ENCODE assay signal across 27 cellular contexts in genomic region chr3:46716461-46717441, GRCh38. TPM values are rescaled to one million over a fixed set of nuclear protein-coding genes. Genes with fewer than 3 reads are reported as not detected.
DNase-seq lines count a peak whose midpoint lies in the region; ATAC-seq and TF ChIP-seq lines count a peak whose summit lies in the region.
"Had no signal": no experiment of that assay in that cellular context is flagged by ENCODE, and none has a peak within 500 bp of the region (broad histone marks: within the 10 kb centered on the region; RNA-seq: fewer than 3 reads in every experiment).

No MANE protein-coding gene starts in this region.

- H3K9ac ChIP-seq in endodermal cell (ENCODE audit: extremely low read depth, low read length, poor library complexity, severe bottlenecking) (no peak overlapping the region), mammary epithelial cell (ENCODE audit: insufficient read depth, low read length) (no peak overlapping the region)
- H3K9ac ChIP-seq: SK-N-SH had no signal

- dilution Hi-C loops in mammary epithelial cell (cut with HindIII; ENCODE audit: low sequenced_read_pairs): no loop called here

- 90 to 93% methylated on average over 13 to 19 of the region's 19 CpGs for WGBS in endodermal cell (ENCODE audit: insufficient coverage in 1 of 2, insufficient read length in 1 of 2), 2 experiments
- WGBS in mammary epithelial cell (ENCODE audit: low coverage, missing lambda C conversion rate): 90% methylated on average over 14 of the region's 19 CpGs

- intact Hi-C loops in mammary epithelial cell (cut with micrococcal nuclease): no loop called here

- H3K27me3 ChIP-seq in H7 (ENCODE audit: control insufficient read depth, insufficient read depth, low read length) (no peaks in the 10 kb centered on the region), endodermal cell (ENCODE audit: control insufficient read depth, insufficient read depth, low read length, poor library complexity, severe bottlenecking) (no peaks in the 10 kb centered on the region), osteoblast (ENCODE audit: insufficient read depth, low read length) (peaks cover 8% of the 10 kb centered on the region), mammary epithelial cell (ENCODE audit: insufficient read depth, low read length) (no peaks in the 10 kb centered on the region), SJCRH30 (no peaks in the 10 kb centered on the region)
- H3K27me3 ChIP-seq: MG63 had no signal

- peaks cover 4% of the 10 kb centered on the region for H3K27me3 Mint-ChIP-seq in endodermal cell (ENCODE audit: insufficient read depth)

- H4K20me1 ChIP-seq in osteoblast (ENCODE audit: insufficient read depth, low read length) (no peaks in the 10 kb centered on the region), mammary epithelial cell (ENCODE audit: insufficient read depth, low read length) (peaks cover 1% of the 10 kb centered on the region)

- no peaks in the 10 kb centered on the region for H3K4me1 ChIP-seq in endodermal cell (ENCODE audit: control insufficient read depth, insufficient read depth, low read length)
- H3K4me1 ChIP-seq in osteoblast (ENCODE audit: insufficient read depth, low read length): no peaks in the 10 kb centered on the region
- H3K4me1 ChIP-seq in mammary epithelial cell (ENCODE audit: insufficient read depth, low read length): no peaks in the 10 kb centered on the region
- H3K4me1 ChIP-seq in SJCRH30: no peaks in the 10 kb centered on the region
- H3K4me1 ChIP-seq: lower lobe of right lung had no signal

- H2AFZ ChIP-seq in osteoblast (ENCODE audit: low read length) (no peak overlapping the region), mammary epithelial cell (ENCODE audit: low read depth, low read length) (no peak overlapping the region)

- TF ChIP-seq CTCF in endodermal cell (conservative IDR thresholded peaks at IDR 0.05): no peak
- TF ChIP-seq CTCF in osteoblast (IDR thresholded peaks at IDR 0.05; ENCODE audit: extremely low read depth, low read depth, low read length): no peak
- TF ChIP-seq CTCF in mammary epithelial cell (conservative IDR thresholded peaks at IDR 0.05 in 1 of 2, IDR thresholded peaks at IDR 0.05 in 1 of 2; ENCODE audit: extremely low read depth in 1 of 2, insufficient read depth in 1 of 2, low read depth in 1 of 2, low read length in 2 of 2): no peak

- H3K27ac Mint-ChIP-seq in endodermal cell: no peak overlapping the region

- H3K79me2 ChIP-seq in osteoblast (ENCODE audit: insufficient read depth, low read length) (no peaks in the 10 kb centered on the region), mammary epithelial cell (ENCODE audit: insufficient read depth, low read length) (no peaks in the 10 kb centered on the region)

- CTCF ChIA-PET in mammary epithelial cell (lab: Charles Lee; ENCODE audit: low non-redundant PET): no interaction called here

- DNase-seq in Ammon's horn (ENCODE audit: low spot score) (peak; percentile 1), H7 (peak; percentile 58), endodermal cell (peak; percentile 45), osteoblast (ENCODE audit: insufficient read length, low spot score, missing footprints) (peak; percentile 79), mammary epithelial cell (no peak), SJCRH30 (no peak), NCI-H2196 treated with DMSO at 0.1 percent for 48 hours (lab: John Stamatoyannopoulos, UW; ENCODE audit: unreplicated experiment) (no peak)
- DNase-seq: ACHN; activated naive CD4-positive, alpha-beta T cell treated with Interleukin-2 at 50 U/mL for 16 hours; central memory CD4-positive, alpha-beta T cell; immature natural killer cell; lower lobe of right lung; MG63; NCI-H1417; nucleus accumbens; RPMI8226; stimulated activated CD4-positive, alpha-beta T cell treated with anti-CD3 and anti-CD28 coated beads, Interleukin-12 subunit alpha, Interleukin-12 subunit beta, amount 100 ng/mL, for 4 hours; WERI-Rb-1 had no signal

- no peaks in the 10 kb centered on the region for H3K9me3 ChIP-seq in endodermal cell (ENCODE audit: control insufficient read depth, low read length)
- H3K9me3 ChIP-seq in osteoblast (ENCODE audit: low read depth, low read length): no peaks in the 10 kb centered on the region
- no peaks in the 10 kb centered on the region for H3K9me3 ChIP-seq in mammary epithelial cell (replicated peaks; ENCODE audit: insufficient read depth, low read length)
- no peaks in the 10 kb centered on the region; the same call in 1 of the 2 replicates for H3K9me3 ChIP-seq in SJCRH30 (replicated peaks)
- H3K9me3 ChIP-seq: lower lobe of right lung, MG63, SK-N-SH, upper lobe of left lung had no signal

- H3K4me3 Mint-ChIP-seq in endodermal cell: no peak overlapping the region
- H3K4me3 Mint-ChIP-seq: CD14-positive monocyte, immature natural killer cell had no signal

- H3K27ac ChIP-seq in endodermal cell (ENCODE audit: low read depth, low read length) (no peak overlapping the region), osteoblast (ENCODE audit: low read depth, low read length) (no peak overlapping the region), mammary epithelial cell (ENCODE audit: insufficient read depth, low read depth, low read length) (no peak overlapping the region), SJCRH30 (no peak overlapping the region)
- H3K27ac ChIP-seq: dorsolateral prefrontal cortex, epithelial cell of prostate, lower lobe of right lung, upper lobe of left lung, WERI-Rb-1 had no signal

- no peaks in the 10 kb centered on the region for H3K36me3 Mint-ChIP-seq in endodermal cell (ENCODE audit: low read depth)
- H3K36me3 Mint-ChIP-seq: CD14-positive monocyte, immature natural killer cell had no signal

- H3K4me3 ChIP-seq in H7 (ENCODE audit: insufficient read depth, low read depth, low read length) (no peak overlapping the region), endodermal cell (ENCODE audit: low read length) (no peak overlapping the region), osteoblast (ENCODE audit: insufficient read depth, low read length) (no peak overlapping the region), mammary epithelial cell (replicated peaks in 1 of 3; ENCODE audit: insufficient read depth in 1 of 3, low read depth in 2 of 3, low read length in 3 of 3) (no peak overlapping the region), SJCRH30 (no peak overlapping the region)
- H3K4me3 ChIP-seq: dorsolateral prefrontal cortex, lower lobe of right lung, MG63, upper lobe of left lung had no signal

- no peaks in the 10 kb centered on the region for H3K4me1 Mint-ChIP-seq in endodermal cell
- H3K4me1 Mint-ChIP-seq: immature natural killer cell had no signal

- BruUV-seq in mammary epithelial cell (replicated peaks; lab: Mats Ljungman, UMichigan): no TSS peak

- no peaks in the 10 kb centered on the region for H3K36me3 ChIP-seq in H7 (replicated peaks; ENCODE audit: control insufficient read depth, insufficient read depth, low read length)
- no peaks in the 10 kb centered on the region for H3K36me3 ChIP-seq in endodermal cell (ENCODE audit: control insufficient read depth, insufficient read depth, low read length)
- no peaks in the 10 kb centered on the region for H3K36me3 ChIP-seq in osteoblast (ENCODE audit: insufficient read depth, low read length)
- H3K36me3 ChIP-seq in mammary epithelial cell (ENCODE audit: insufficient read depth, low read length): no peaks in the 10 kb centered on the region
- no peaks in the 10 kb centered on the region for H3K36me3 ChIP-seq in SJCRH30
- H3K36me3 ChIP-seq: lower lobe of right lung, MG63, upper lobe of left lung, WERI-Rb-1 had no signal

- no peak for ATAC-seq in HG02852 (IDR thresholded peaks at IDR 0.05; ENCODE audit: unreplicated experiment)

- in situ Hi-C loops in mammary epithelial cell (cut with MboI; ENCODE audit: low sequenced_read_pairs in 2 of 2): loop anchor here in 1 of 2 donors (10.0 kb wide), 1 partner anchor 168 kb away; no protein-coding TSS in a partner anchor

- H3K4me2 ChIP-seq in osteoblast (ENCODE audit: insufficient read depth, low read length) (no peak overlapping the region), mammary epithelial cell (ENCODE audit: insufficient read depth, low read depth, low read length) (no peak overlapping the region)
- H3K4me2 ChIP-seq: SK-N-SH had no signal

- peaks cover 4% of the 10 kb centered on the region for H3K9me3 Mint-ChIP-seq in endodermal cell
- H3K9me3 Mint-ChIP-seq: immature natural killer cell had no signal

RNA-seq across cellular contexts. Expression of gene PRSS50, which starts 0.9 kb away (rescaled TPM):
- total RNA-seq in H7 (2014; rRNA removed; shearing (Covaris generic)): 0.07 and 0.92 TPM in 2 replicates
- total RNA-seq in endodermal cell (1 to 10 TPM; 1.2 to 4.4 TPM), osteoblast (not detected in 2 replicates), mammary epithelial cell (under 1 TPM in 1 of 2 donors, not detected in 1; under 0.01 TPM)
- polyA plus RNA-seq in endodermal cell (2013, experiment 1 of 2): 0.43 TPM
- polyA plus RNA-seq in endodermal cell (2013, experiment 2 of 2): 0.62 TPM
- not detected for polyA plus RNA-seq in mammary epithelial cell
- not detected for polyA minus RNA-seq in mammary epithelial cell
- total RNA-seq in SJCRH30 (2014; rRNA removed; shearing (Covaris generic)): not detected in 2 replicates
- total RNA-seq: fibroblast of villous mesenchyme, H4, NCI-H460 had no signal
- polyA plus RNA-seq: CD14-positive monocyte, immature natural killer cell, SK-N-SH had no signal

RNA-seq across cellular contexts. Expression of gene TMIE, which starts 15.6 kb away (rescaled TPM):
- total RNA-seq in H7 (2014; rRNA removed; shearing (Covaris generic)): 0.22 and 0.59 TPM in 2 replicates
- 1 to 10 TPM; 1.0 to 1.1 TPM for total RNA-seq in endodermal cell
- 0.21 TPM for polyA plus RNA-seq in endodermal cell (2013, experiment 1 of 2)
- polyA plus RNA-seq in endodermal cell (2013, experiment 2 of 2): 0.21 TPM
- under 0.01 TPM in 2 replicates for total RNA-seq in osteoblast
- total RNA-seq in mammary epithelial cell: under 1 TPM in 1 of 2 donors, not detected in 1; 0.38 TPM
- polyA plus RNA-seq in mammary epithelial cell: 0.09 TPM
- not detected for polyA minus RNA-seq in mammary epithelial cell
- 0.08 and 0.10 TPM in 2 replicates for total RNA-seq in SJCRH30 (2014; rRNA removed; shearing (Covaris generic))
- total RNA-seq: fibroblast of villous mesenchyme, H4 had no signal
- polyA plus RNA-seq: CD14-positive monocyte, immature natural killer cell had no signal

RNA-seq across cellular contexts. Expression of gene ALS2CL, which starts 23.3 kb away (rescaled TPM):
- 4.9 and 10.1 TPM in 2 replicates for total RNA-seq in H7 (2014; rRNA removed; shearing (Covaris generic))
- total RNA-seq in endodermal cell: 10 to 100 TPM in 1 of 2 donors, 1 to 10 TPM in 1; 8.9 to 20.8 TPM
- polyA plus RNA-seq in endodermal cell (2013, experiment 1 of 2): 2.4 TPM
- 1.6 TPM for polyA plus RNA-seq in endodermal cell (2013, experiment 2 of 2)
- total RNA-seq in osteoblast: 1.1 and 1.8 TPM in 2 replicates
- 100 to 1,000 TPM in 1 of 2 donors, 10 to 100 TPM in 1; 57.5 to 144 TPM for total RNA-seq in mammary epithelial cell
- polyA plus RNA-seq in mammary epithelial cell: 59.4 TPM
- 79.0 TPM for polyA minus RNA-seq in mammary epithelial cell
- total RNA-seq in SJCRH30 (2014; rRNA removed; shearing (Covaris generic)): 6.5 and 9.4 TPM in 2 replicates
- polyA plus RNA-seq: immature natural killer cell had no signal

Comparison
In these comparisons a context has a peak if more than half of its experiments do, and no peak if none do; other contexts are left out.
1. DNase-seq: peak in Ammon's horn (single experiment), H7 (single experiment), endodermal cell (single experiment) and osteoblast (single experiment); none in mammary epithelial cell (single experiment), SJCRH30 (0 of 2) and NCI-H2196 treated with DMSO at 0.1 percent for 48 hours (single experiment).